Comparison of ENCODE assay signal across 17 cellular contexts in the genomic region with DNA sequence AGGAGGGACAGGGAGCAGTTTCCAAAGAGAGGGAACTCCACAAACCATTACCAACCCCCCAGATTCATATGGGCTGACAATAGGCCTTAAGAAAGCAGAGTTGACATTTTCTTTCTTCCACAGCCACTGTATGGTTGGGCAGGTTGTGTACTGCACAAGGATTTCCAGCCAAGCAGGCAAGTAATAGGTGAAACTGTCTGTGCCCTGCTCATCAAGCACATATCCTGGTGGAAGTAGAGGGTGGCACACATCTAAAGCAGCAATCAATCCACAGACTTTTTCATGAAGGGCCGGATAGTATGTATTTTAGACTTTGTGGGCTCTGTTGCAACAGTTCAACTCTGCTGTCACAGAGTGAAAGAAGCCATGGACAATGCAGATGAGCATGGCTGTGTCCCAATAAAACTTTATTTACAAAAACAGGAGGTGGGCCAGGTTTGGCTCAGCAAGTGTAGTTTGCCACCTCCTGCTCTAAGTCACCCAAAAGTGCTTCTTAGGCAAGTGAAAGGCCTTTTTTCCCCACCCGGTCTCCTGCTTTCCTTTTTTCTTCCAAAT.
"Had no signal": no experiment of that assay in that cellular context is flagged by ENCODE, and none has a peak within 500 bp of the region (broad histone marks: within the 10 kb centered on the region; RNA-seq: fewer than 3 reads in every experiment).

No MANE protein-coding gene starts in this region.

- H2AFZ ChIP-seq: parathyroid adenoma had no signal

- H3K9ac ChIP-seq: parathyroid adenoma had no signal

- FAIRE-seq: endothelial cell of umbilical vein, urothelium cell line had no signal

- H3K27ac ChIP-seq: breast epithelium, foreskin keratinocyte, lower lobe of right lung, neutrophil, parathyroid adenoma, VCaP had no signal

- H3K4me1 ChIP-seq: breast epithelium, foreskin keratinocyte, parathyroid adenoma had no signal

- H3K27me3 ChIP-seq: breast epithelium, foreskin keratinocyte had no signal

- H3K36me3 ChIP-seq: breast epithelium, lower lobe of right lung, neutrophil had no signal

- ATAC-seq: activated CD8-positive, alpha-beta T cell treated with anti-CD3 and anti-CD28 coated beads, Interleukin-2, amount 10 ng/mL, durations not matched to agents 7 days and 5 days; foreskin keratinocyte; lower lobe of right lung; stimulated activated effector memory CD8-positive, alpha-beta T cell treated with anti-CD3 and anti-CD28 coated beads, Interleukin-12 subunit alpha, Interleukin-12 subunit beta, amount 100 ng/mL, for 72 hours had no signal

- DNase-seq: activated CD4-positive, alpha-beta T cell treated with anti-CD3 and anti-CD28 coated beads for 1 hour; activated CD8-positive, alpha-beta memory T cell treated with anti-CD3 and anti-CD28 coated beads, Interleukin-2, amount 50 U/mL, for 48 hours; activated CD8-positive, alpha-beta T cell treated with anti-CD3 and anti-CD28 coated beads, Interleukin-2, amount 10 ng/mL, durations not matched to agents 7 days and 5 days; anterior cingulate cortex; cerebellar nuclear complex; effector CD8-positive, alpha-beta T cell; foreskin keratinocyte; lower lobe of right lung; naive thymus-derived CD8-positive, alpha-beta T cell; T-helper 1 cell had no signal

- H3K9me3 ChIP-seq: breast epithelium, lower lobe of right lung, neutrophil had no signal

- H3K79me2 ChIP-seq: parathyroid adenoma had no signal

- H3K4me3 ChIP-seq: breast epithelium, lower lobe of right lung had no signal
